12 cellular contexts compared by ENCODE assay signal in genomic region chr2:59655809-59656208, GRCh38.
"Had no signal": no experiment of that assay in that cellular context is flagged by ENCODE, and none has a peak within 500 bp of the region (broad histone marks: within the 10 kb centered on the region; RNA-seq: fewer than 3 reads in every experiment).

No MANE protein-coding gene starts in this region.

- H3K4me3 ChIP-seq: right atrium auricular region had no signal

- H3K27me3 ChIP-seq: brain microvascular endothelial cell, right atrium auricular region had no signal

- H3K4me1 ChIP-seq: right atrium auricular region had no signal

- H3K36me3 ChIP-seq: brain microvascular endothelial cell, right atrium auricular region had no signal

- H3K9me3 ChIP-seq: right atrium auricular region had no signal

- DNase-seq: activated CD4-positive, alpha-beta T cell treated with anti-CD3 and anti-CD28 coated beads, Interleukin-2, amount 50 U/mL, for 1 hour; activated naive CD4-positive, alpha-beta T cell treated with Interleukin-2 at 50 U/mL for 16 hours; anterior cingulate cortex; brain microvascular endothelial cell; cerebellar nuclear complex; dermis blood vessel endothelial cell; stimulated activated CD4-positive, alpha-beta T cell treated with anti-CD3 and anti-CD28 coated beads, Interleukin-15, amount 100 ng/mL, for 24 hours; stimulated activated CD4-positive, alpha-beta T cell treated with anti-CD3 and anti-CD28 coated beads, Interleukin-4, amount 100 ng/mL, for 1 hour; stimulated activated naive CD4-positive, alpha-beta T cell treated with Interleukin-2 at 50 U/mL for 16 hours had no signal

- ATAC-seq: activated T-helper 17 cell treated with anti-CD3 and anti-CD28 coated beads, Interleukin-2, amount 50 U/mL, for 72 hours; natural killer cell treated with Interleukin-12 subunit alpha and Interleukin-12 subunit beta and Interleukin-15 and Interleukin-18, amount 100 ng/mL, for 72 hours had no signal

- H3K27ac ChIP-seq: brain microvascular endothelial cell, right atrium auricular region had no signal
